8 cellular contexts compared by ENCODE assay signal in the genomic region with DNA sequence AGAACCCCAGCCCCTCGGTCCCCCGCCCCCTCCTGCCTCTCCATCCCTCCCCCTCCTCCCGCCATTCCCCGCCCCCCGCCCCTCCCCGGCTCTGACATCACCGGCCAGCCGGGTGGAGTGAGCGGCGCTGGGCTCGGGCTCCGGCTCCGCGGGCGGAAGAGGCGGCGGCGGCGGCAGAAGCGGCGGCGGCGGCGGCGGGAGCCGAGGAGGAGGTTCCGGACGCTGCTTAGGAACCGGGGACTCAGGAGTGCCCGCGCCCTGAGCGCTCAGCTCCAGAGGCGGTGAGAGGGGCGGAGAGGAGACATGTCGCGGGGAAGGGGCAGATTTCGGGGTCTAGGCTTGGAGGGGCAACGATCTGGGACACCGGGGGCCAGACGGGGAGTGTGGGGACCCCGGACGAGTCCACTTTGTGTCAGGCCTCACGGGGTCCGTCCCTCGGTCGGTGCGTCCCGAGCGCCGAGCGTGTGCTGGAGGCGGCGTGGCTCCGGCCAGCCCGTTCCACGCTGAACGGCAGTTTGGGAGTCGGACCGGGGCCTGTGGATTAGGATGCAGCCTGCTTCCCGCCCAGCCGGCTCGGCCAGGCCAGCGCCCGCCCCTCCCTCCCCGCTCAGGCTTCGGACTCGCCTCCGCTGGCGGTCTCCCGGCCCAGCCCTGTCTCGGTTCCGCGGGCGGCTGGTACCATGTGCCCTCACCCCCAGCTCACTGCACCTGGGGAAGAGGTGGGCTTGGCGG. TPM values are rescaled to one million over a fixed set of nuclear protein-coding genes. Genes with fewer than 3 reads are reported as not detected.
DNase-seq lines count a peak whose midpoint lies in the region; ATAC-seq, FAIRE-seq and TF ChIP-seq lines count a peak whose summit lies in the region.

A gene with protein sequence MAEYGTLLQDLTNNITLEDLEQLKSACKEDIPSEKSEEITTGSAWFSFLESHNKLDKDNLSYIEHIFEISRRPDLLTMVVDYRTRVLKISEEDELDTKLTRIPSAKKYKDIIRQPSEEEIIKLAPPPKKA (plus strand): TSS at position 143 of the 732 bp plus-strand sequence. CDS start 6,161 bp downstream, outside the sequence.

- peak; percentile 96 for DNase-seq in GM03348 (ENCODE audit: low spot score)
- DNase-seq in NCI-H2171 treated with DMSO at 0.1 percent for 48 hours (lab: John Stamatoyannopoulos, UW): peak; percentile 25
- DNase-seq in activated CD4-positive, alpha-beta T cell treated with anti-CD3 and anti-CD28 coated beads, Interleukin-2, amount 50 U/mL, for 1 hour: peak; percentile 68
- DNase-seq in HepG2 (ENCODE audit: low spot score): no peak
- peak; percentile 59 to 65 for DNase-seq in stimulated activated CD4-positive, alpha-beta T cell treated with anti-CD3 and anti-CD28 coated beads, Interleukin-2, amount 100 ng/mL, for 48 hours

- H3K27me3 Mint-ChIP-seq in dendritic cell treated with granulocyte-macrophage colony-stimulating factor and Interleukin-4, amounts not matched to agents 40 ng/mL and 50 ng/mL, for 4 days: no peaks in the 10 kb centered on the region

- TF ChIP-seq EP300 in HepG2 (IDR thresholded peaks at IDR 0.05; ENCODE audit: low read depth in 2 of 2, low read length in 2 of 2) (no peak), HepG2 (CRISPR knock-in tag; IDR thresholded peaks at IDR 0.05; ENCODE audit: borderline replicate concordance) (no peak)

- peak within 1 kb of the TSS; percentile 89 for H3K9ac ChIP-seq in HepG2 (ENCODE audit: insufficient read depth, low read depth, low read length)

- H3K27ac Mint-ChIP-seq in dendritic cell treated with granulocyte-macrophage colony-stimulating factor and Interleukin-4, amounts not matched to agents 40 ng/mL and 50 ng/mL, for 4 days: peak within 1 kb of the TSS; percentile 69

- CTCF ChIA-PET in HEK293 (lab: Yijun Ruan, JAX): interaction anchor here (1.5 to 4.4 kb wide), 4 partner anchors 12 to 104 kb away, joined by 6 to 64 read pairs (median 13); a partner anchor contains a TSS
- CTCF ChIA-PET in HepG2 (lab: Yijun Ruan, JAX; ENCODE audit: low intra/inter-chr PET ratio, low total read pairs): no interaction called here

- no peaks in the 10 kb centered on the region for H3K27me3 ChIP-seq in HepG2 (ENCODE audit: control insufficient read depth in 1 of 2, insufficient read depth in 2 of 2, low read length in 2 of 2)

- peak within 1 kb of the TSS; percentile 96 for H3K4me3 Mint-ChIP-seq in dendritic cell treated with granulocyte-macrophage colony-stimulating factor and Interleukin-4, amounts not matched to agents 40 ng/mL and 50 ng/mL, for 4 days

- FAIRE-seq in HepG2 (lab: Jason Lieb, UNC): no peak

- H3K27ac ChIP-seq in HEK293 (ENCODE audit: extremely low read depth, low read depth, low read length) (peak within 1 kb of the TSS; percentile 82), HepG2 (ENCODE audit: extremely low read length, insufficient read depth, low read length) (peak within 1 kb of the TSS; percentile 52)

- BruUV-seq in HepG2 (replicated peaks; lab: Mats Ljungman, UMichigan): TSS peak; percentile 70

- H3K79me2 ChIP-seq in HepG2 (ENCODE audit: insufficient read depth, low read length): peaks cover 2% of the 10 kb centered on the region

- peaks cover 81% of the 10 kb centered on the region for H3K4me1 Mint-ChIP-seq in dendritic cell treated with granulocyte-macrophage colony-stimulating factor and Interleukin-4, amounts not matched to agents 40 ng/mL and 50 ng/mL, for 4 days (ENCODE audit: low read depth)

- H3K36me3 Mint-ChIP-seq in dendritic cell treated with granulocyte-macrophage colony-stimulating factor and Interleukin-4, amounts not matched to agents 40 ng/mL and 50 ng/mL, for 4 days (ENCODE audit: low read depth): peaks cover 45% of the 10 kb centered on the region

- H3K9me3 ChIP-seq in HEK293 (ENCODE audit: control insufficient read depth, insufficient read depth, low read depth, low read length) (no peaks in the 10 kb centered on the region), HepG2 (ENCODE audit: low read length) (no peaks in the 10 kb centered on the region)

- peak within 1 kb of the TSS; percentile 31 for H2AFZ ChIP-seq in HepG2 (ENCODE audit: low read length)

- intact Hi-C loops in dendritic cell treated with granulocyte-macrophage colony-stimulating factor and Interleukin-4, amounts not matched to agents 40 ng/mL and 50 ng/mL, for 4 days (cut with micrococcal nuclease): no loop called here
- intact Hi-C loops in HepG2 (cut with micrococcal nuclease; ENCODE audit: unreplicated experiment): no loop called here

- H3K4me2 ChIP-seq in HepG2 (ENCODE audit: low read depth, low read length): peak within 1 kb of the TSS; percentile 93

- H3K36me3 ChIP-seq in HEK293 (ENCODE audit: control insufficient read depth in 2 of 2, insufficient read depth in 1 of 2, low read length in 2 of 2) (peaks cover 0 to 40% of the 10 kb centered on the region in 2 experiments; a peak in 2 of 3 replicates), HepG2 (replicated peaks in 1 of 2; ENCODE audit: control insufficient read depth in 1 of 2, insufficient read depth in 2 of 2, low read length in 2 of 2) (peaks cover 0 to 2% of the 10 kb centered on the region in 2 experiments; a peak in 2 of 5 replicates)

- 2% methylated on average over 19 of the region's 75 CpGs for WGBS in HepG2 (ENCODE audit: low lambda C conversion rate)

- 0 out of 2 replicates have a peak, but pooled peaks cover 2% of the 10 kb centered on the region for H3K4me1 ChIP-seq in HEK293 (ENCODE audit: control insufficient read depth, insufficient read depth, low read length)
- H3K4me1 ChIP-seq in HepG2 (ENCODE audit: insufficient read depth, low read length): peaks cover 32% of the 10 kb centered on the region

- H3K4me3 ChIP-seq in HEK293 (ENCODE audit: low read depth, low read length) (peak within 1 kb of the TSS; percentile 70), HepG2 (replicated peaks in 1 of 3; ENCODE audit: insufficient read depth in 1 of 3, low read depth in 2 of 3, low read length in 3 of 3) (peak within 1 kb of the TSS; percentile 84 to 99 (median 86))

- no peak for TF ChIP-seq RAD21 in HepG2 (CRISPR knock-in tag; IDR thresholded peaks at IDR 0.05)

- 0 out of 4 replicates have a peak, but pooled peaks of 1 of the 2 experiments have one; percentile 46 for TF ChIP-seq POLR2A in HepG2 (IDR thresholded peaks at IDR 0.05; ENCODE audit: insufficient read depth in 1 of 2, low read depth in 2 of 2, low read length in 2 of 2)

- ATAC-seq in HepG2 (peak; percentile 79), GM18858 (IDR thresholded peaks at IDR 0.05; ENCODE audit: unreplicated experiment) (no peak)

- H4K20me1 ChIP-seq in HepG2 (ENCODE audit: insufficient read depth, low read length): no peaks in the 10 kb centered on the region

- TF ChIP-seq CTCF in HEK293 (tag by site-specific recombination; IDR thresholded peaks at IDR 0.05): 0 out of 2 replicates have a peak, but pooled peaks have one; percentile 16
- TF ChIP-seq CTCF in HepG2 (CRISPR knock-in tag; IDR thresholded peaks at IDR 0.05): no peak; the same call in 1 of the 2 replicates

- POLR2A ChIA-PET in HEK293 (lab: Yijun Ruan, JAX): interaction anchor here (0.6 to 1.0 kb wide), 4 partner anchors 10 to 39 kb away, joined by 3 to 4 read pairs (median 4); no protein-coding TSS in a partner anchor
- POLR2A ChIA-PET in HepG2 (lab: Yijun Ruan, JAX): no interaction called here

- H3K9me3 Mint-ChIP-seq in dendritic cell treated with granulocyte-macrophage colony-stimulating factor and Interleukin-4, amounts not matched to agents 40 ng/mL and 50 ng/mL, for 4 days: no peaks in the 10 kb centered on the region

- in situ Hi-C loops in HepG2 (cut with HindIII; ENCODE audit: extremely low pct_ligation_motif_present, low pct_unique_long_range_greater_than_20kb): no loop called here

TF ChIP-seq in HEK293, 187 proteins besides CTCF, POLR2A, EP300 and RAD21 (continues in another document):
- TF ChIP-seq ZNF2 (tag by site-specific recombination; IDR thresholded peaks at IDR 0.05) (peak; percentile 27; the same call in 1 of the 2 replicates), GFI1B (tag by site-specific recombination; IDR thresholded peaks at IDR 0.05) (no peak), ZNF37A (tag by site-specific recombination; IDR thresholded peaks at IDR 0.05) (no peak), ZNF10 (tag by site-specific recombination; IDR thresholded peaks at IDR 0.05) (no peak), ZNF366 (tag by site-specific recombination; conservative IDR thresholded peaks at IDR 0.05) (no peak), ZFHX2 (tag by site-specific recombination; conservative IDR thresholded peaks at IDR 0.05) (no peak)

RNA-seq across cellular contexts. Expression of the gene that starts here (rescaled TPM):
- total RNA-seq in HepG2 (2016; rRNA removed; fragmentation: Illumina TruSeq; extraction: Trizol): 12.1 and 15.8 TPM in 2 replicates
- 5.3 and 6.2 TPM in 2 replicates for total RNA-seq in HepG2 (2016; cell fraction: cytosol; rRNA removed; fragmentation: Illumina TruSeq; extraction: Trizol; ENCODE audit: low read depth)
- total RNA-seq in HepG2 (2016; cell fraction: insoluble cytoplasmic fraction; rRNA removed; fragmentation: Illumina TruSeq; extraction: Trizol): 13.1 and 13.5 TPM in 2 replicates
- 19.6 and 23.0 TPM in 2 replicates for total RNA-seq in HepG2 (2016; cell fraction: membrane; rRNA removed; fragmentation: Illumina TruSeq; extraction: Trizol)
- total RNA-seq in HepG2 (2016; cell fraction: nucleus; rRNA removed; fragmentation: Illumina TruSeq; extraction: Trizol): 6.0 and 6.1 TPM in 2 replicates
- polyA plus RNA-seq in HepG2 (2011; rRNA removed): 35.2 and 40.4 TPM in 2 replicates
- 28.3 and 34.3 TPM in 2 replicates for polyA plus RNA-seq in HepG2 (2011; cell fraction: cytosol; rRNA removed)
- 14.9 and 20.5 TPM in 2 replicates for polyA plus RNA-seq in HepG2 (2011; cell fraction: nucleus; rRNA removed)
- 13.8 and 25.9 TPM in 2 replicates for polyA plus RNA-seq in HepG2 (2012)
- polyA plus RNA-seq in HepG2 (2016; cell fraction: cytosol; fragmentation: Illumina TruSeq; extraction: Trizol; ENCODE audit: low read depth): 23.0 and 24.9 TPM in 2 replicates
- 40.5 and 45.7 TPM in 2 replicates for polyA plus RNA-seq in HepG2 (2016; cell fraction: insoluble cytoplasmic fraction; fragmentation: Illumina TruSeq; extraction: Trizol; ENCODE audit: low read depth)
- polyA plus RNA-seq in HepG2 (2016; cell fraction: membrane; fragmentation: Illumina TruSeq; extraction: Trizol; ENCODE audit: low read depth): 43.4 and 51.8 TPM in 2 replicates
- polyA plus RNA-seq in HepG2 (2016; cell fraction: nucleus; fragmentation: Illumina TruSeq; extraction: Trizol; ENCODE audit: insufficient read depth, low read depth): 23.2 and 27.2 TPM in 2 replicates
- 14.7 and 92.5 TPM in 2 replicates for polyA minus RNA-seq in HepG2 (2011; rRNA and poly(A)+ RNA removed; ENCODE audit: low replicate concordance)
- 11.5 TPM in 2 replicates for polyA minus RNA-seq in HepG2 (2011; cell fraction: cytosol; rRNA and poly(A)+ RNA removed)
- 3.0 and 7.3 TPM in 2 replicates for polyA minus RNA-seq in HepG2 (2011; cell fraction: nucleus; rRNA and poly(A)+ RNA removed)
